In the genomic region with DNA sequence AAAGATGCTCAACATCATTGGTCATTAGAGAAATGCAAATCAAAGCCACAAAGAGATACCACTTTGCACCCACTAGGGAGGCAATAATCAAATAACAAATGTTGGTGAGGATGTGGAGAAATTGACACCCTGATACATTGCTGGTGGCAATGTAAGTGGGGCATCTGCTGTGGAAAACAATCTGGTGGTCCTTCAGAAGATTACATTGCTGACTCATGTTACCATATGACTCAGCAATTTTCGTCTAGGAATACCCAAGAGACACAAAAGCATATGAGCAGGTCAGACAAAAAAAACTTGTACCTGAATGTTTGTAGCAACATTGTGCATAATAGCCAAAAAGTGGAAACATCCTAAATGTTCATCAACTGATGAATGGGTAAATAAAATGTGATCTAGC, we compare ENCODE assay signal across 2 cellular contexts.
TF ChIP-seq lines count a peak whose summit lies in the region.

No MANE protein-coding gene starts in this region.

TF ChIP-seq in IMR-90, 13 proteins besides CTCF, POLR2A, EP300 and RAD21 (continued from another document):
- peak; percentile 96 for TF ChIP-seq MAFK (IDR thresholded peaks at IDR 0.05; ENCODE audit: low read depth, low read length)
- no peak for TF ChIP-seq MAZ (IDR thresholded peaks at IDR 0.05; ENCODE audit: borderline replicate concordance, low read depth, low read length)
- peak; percentile 99 for TF ChIP-seq NFE2L2 (IDR thresholded peaks at IDR 0.05; ENCODE audit: low read depth, low read length)

TF ChIP-seq in WTC11, 78 proteins besides CTCF, POLR2A, EP300 and RAD21 (continued from another document):
- no peak for TF ChIP-seq KAT7 (CRISPR knock-in tag; IDR thresholded peaks at IDR 0.05; ENCODE audit: borderline replicate concordance)
- no peak for TF ChIP-seq ZSCAN18 (CRISPR knock-in tag; IDR thresholded peaks at IDR 0.05)
- TF ChIP-seq TEAD1 (CRISPR knock-in tag; IDR thresholded peaks at IDR 0.05): no peak
- TF ChIP-seq SOX15 (CRISPR knock-in tag; IDR thresholded peaks at IDR 0.05): no peak
